Comparison of ENCODE assay signal across 26 cellular contexts in genomic region chr2:157168501-157168900, GRCh38.
"Had no signal": no experiment of that assay in that cellular context is flagged by ENCODE, and none has a peak within 500 bp of the region (broad histone marks: within the 10 kb centered on the region; RNA-seq: fewer than 3 reads in every experiment).

No MANE protein-coding gene starts in this region.

- H3K36me3 Mint-ChIP-seq: activated CD8-positive, alpha-beta memory T cell treated with anti-CD3 and anti-CD28 coated beads, Interleukin-2, amount 10 ng/mL, durations not matched to agents 7 days and 5 days; activated naive CD4-positive, alpha-beta T cell treated with anti-CD3 and anti-CD28 coated beads, Interleukin-2, amount 50 U/mL, for 72 hours; type B pancreatic cell had no signal

- FAIRE-seq: colon had no signal

- H3K4me3 Mint-ChIP-seq: activated B cell treated with CpG ODN at 0.5 μM for 24 hours; activated CD4-positive, alpha-beta T cell treated with anti-CD3 and anti-CD28 coated beads for 36 hours; activated CD8-positive, alpha-beta memory T cell treated with anti-CD3 and anti-CD28 coated beads, Interleukin-2, amount 10 ng/mL, durations not matched to agents 7 days and 5 days; activated CD8-positive, alpha-beta T cell treated with anti-CD3 and anti-CD28 coated beads, Interleukin-2, amount 10 ng/mL, durations not matched to agents 7 days and 5 days; activated T-cell treated with anti-CD3 and anti-CD28 coated beads, Interleukin-2, amount 50 U/mL, for 72 hours; nephron; T-helper 2 cell treated with Interferon-gamma antibody and Interleukin-4, amounts not matched to agents 5 μg/mL and 100 μg/mL, for 36 hours; type B pancreatic cell had no signal

- H3K27me3 Mint-ChIP-seq: activated B cell treated with CpG ODN at 0.5 μM for 24 hours, type B pancreatic cell had no signal

- H3K4me3 ChIP-seq: esophagus squamous epithelium, gastroesophageal sphincter, hepatocyte, testis, uterus had no signal

- H3K79me2 ChIP-seq: hepatocyte had no signal

- H3K9me3 Mint-ChIP-seq: activated naive CD4-positive, alpha-beta T cell treated with anti-CD3 and anti-CD28 coated beads, Interleukin-2, amount 50 U/mL, for 72 hours; T-helper 2 cell treated with Interferon-gamma antibody and Interleukin-4, amounts not matched to agents 5 μg/mL and 100 μg/mL, for 36 hours; type B pancreatic cell had no signal

- H3K9me3 ChIP-seq: esophagus squamous epithelium, gastroesophageal sphincter, testis, uterus had no signal

- H3K4me2 ChIP-seq: hepatocyte had no signal

- H3K36me3 ChIP-seq: esophagus squamous epithelium, gastroesophageal sphincter, uterus had no signal

- H3K27ac Mint-ChIP-seq: activated B cell treated with CpG ODN at 0.5 μM for 24 hours; activated CD4-positive, alpha-beta T cell treated with anti-CD3 and anti-CD28 coated beads for 36 hours; activated CD8-positive, alpha-beta memory T cell treated with anti-CD3 and anti-CD28 coated beads, Interleukin-2, amount 10 ng/mL, durations not matched to agents 7 days and 5 days; activated CD8-positive, alpha-beta T cell treated with anti-CD3 and anti-CD28 coated beads, Interleukin-2, amount 10 ng/mL, durations not matched to agents 7 days and 5 days; activated naive CD4-positive, alpha-beta T cell treated with anti-CD3 and anti-CD28 coated beads, Interleukin-2, amount 50 U/mL, for 72 hours; activated T-cell treated with anti-CD3 and anti-CD28 coated beads, Interleukin-2, amount 50 U/mL, for 72 hours; nephron; T-helper 2 cell treated with Interferon-gamma antibody and Interleukin-4, amounts not matched to agents 5 μg/mL and 100 μg/mL, for 36 hours; type B pancreatic cell had no signal

- H3K4me1 ChIP-seq: testis, uterus had no signal

- ATAC-seq: activated CD4-positive, alpha-beta T cell treated with anti-CD3 and anti-CD28 coated beads for 36 hours; activated CD8-positive, alpha-beta memory T cell treated with anti-CD3 and anti-CD28 coated beads, Interleukin-2, amount 10 ng/mL, durations not matched to agents 7 days and 5 days; activated CD8-positive, alpha-beta T cell treated with anti-CD3 and anti-CD28 coated beads, Interleukin-2, amount 10 ng/mL, durations not matched to agents 7 days and 5 days; activated naive CD4-positive, alpha-beta T cell treated with anti-CD3 and anti-CD28 coated beads, Interleukin-2, amount 50 U/mL, for 72 hours; activated T-cell treated with anti-CD3 and anti-CD28 coated beads, Interleukin-2, amount 50 U/mL, for 72 hours; gastroesophageal sphincter; left ventricle myocardium superior; right cardiac atrium had no signal

- H3K27ac ChIP-seq: epithelial cell of prostate, esophagus squamous epithelium, gastroesophageal sphincter, hepatocyte, testis, uterus had no signal

- H2AFZ ChIP-seq: hepatocyte had no signal

- H3K27me3 ChIP-seq: esophagus squamous epithelium, gastroesophageal sphincter, hepatocyte, testis, uterus had no signal

- H3K4me1 Mint-ChIP-seq: activated B cell treated with CpG ODN at 0.5 μM for 24 hours; activated CD4-positive, alpha-beta T cell treated with anti-CD3 and anti-CD28 coated beads for 36 hours; activated CD8-positive, alpha-beta memory T cell treated with anti-CD3 and anti-CD28 coated beads, Interleukin-2, amount 10 ng/mL, durations not matched to agents 7 days and 5 days had no signal

- DNase-seq: activated B cell treated with CpG ODN at 0.5 μM for 24 hours; activated CD4-positive, alpha-beta T cell treated with anti-CD3 and anti-CD28 coated beads for 36 hours; activated CD8-positive, alpha-beta memory T cell treated with anti-CD3 and anti-CD28 coated beads, Interleukin-2, amount 10 ng/mL, durations not matched to agents 7 days and 5 days; activated CD8-positive, alpha-beta T cell treated with anti-CD3 and anti-CD28 coated beads, Interleukin-2, amount 10 ng/mL, durations not matched to agents 7 days and 5 days; activated naive CD4-positive, alpha-beta T cell; activated T-cell treated with anti-CD3 and anti-CD28 coated beads, Interleukin-2, amount 50 U/mL, for 72 hours; dermis blood vessel endothelial cell; effector CD4-positive, alpha-beta T cell; esophagus squamous epithelium; islet precursor cell; left ventricle myocardium superior; posterior cingulate gyrus; right cardiac atrium; stimulated activated CD4-positive, alpha-beta T cell treated with anti-CD3 and anti-CD28 coated beads, Interleukin-15, amount 100 ng/mL, for 24 hours; stimulated activated CD4-positive, alpha-beta T cell treated with anti-CD3 and anti-CD28 coated beads, Interleukin-2, amount 100 ng/mL, for 24 hours; stimulated activated naive CD4-positive, alpha-beta T cell treated with Interleukin-2 at 50 U/mL for 16 hours; testis; uterus had no signal
